In genomic region chr2:42998721-42999120, GRCh38 we compare ENCODE assay signal across 19 cellular contexts.
"Had no signal": no experiment of that assay in that cellular context is flagged by ENCODE, and none has a peak within 500 bp of the region (broad histone marks: within the 10 kb centered on the region; RNA-seq: fewer than 3 reads in every experiment).

No MANE protein-coding gene starts in this region.

- ATAC-seq: activated CD8-positive, alpha-beta T cell treated with anti-CD3 and anti-CD28 coated beads for 36 hours; activated naive CD8-positive, alpha-beta T cell treated with anti-CD3 and anti-CD28 coated beads, Interleukin-2, amount 50 U/mL, for 24 hours had no signal

- H3K4me3 ChIP-seq: coronary artery, lung had no signal

- H3K27ac ChIP-seq: coronary artery had no signal

- DNase-seq: activated CD4-positive, alpha-beta T cell treated with anti-CD3 and anti-CD28 coated beads for 4 hours; activated CD8-positive, alpha-beta T cell treated with anti-CD3 and anti-CD28 coated beads for 36 hours; activated naive CD4-positive, alpha-beta T cell treated with Interleukin-2 at 50 U/mL for 16 hours; activated naive CD8-positive, alpha-beta T cell treated with anti-CD3 and anti-CD28 coated beads, Interleukin-2, amount 50 U/mL, for 24 hours; activated T-cell treated with anti-CD3 and anti-CD28 coated beads, Interleukin-2, amount 50 U/mL, for 1 hour; anterior cingulate cortex; central memory CD4-positive, alpha-beta T cell; effector CD8-positive, alpha-beta T cell; foreskin fibroblast; hippocampal formation; nephron progenitor cell; occipital lobe; stimulated activated CD4-positive, alpha-beta T cell treated with anti-CD3 and anti-CD28 coated beads, Interleukin-12 subunit alpha, Interleukin-12 subunit beta, amount 100 ng/mL, for 4 hours; stimulated activated CD4-positive, alpha-beta T cell treated with anti-CD3 and anti-CD28 coated beads, Interleukin-1b, Interleukin-23, amount 100 ng/mL, for 48 hours; stimulated activated CD8-positive, alpha-beta memory T cell treated with anti-CD3 and anti-CD28 coated beads, Interleukin-4, amount 100 ng/mL, for 48 hours; stimulated activated naive CD4-positive, alpha-beta T cell; trophoblast cell had no signal
